In genomic region chr5:73093943-73094342, GRCh38 we compare ENCODE assay signal across 12 cellular contexts. TPM values are rescaled to one million over a fixed set of nuclear protein-coding genes. Genes with fewer than 3 reads are reported as not detected.
DNase-seq lines count a peak whose midpoint lies in the region; ATAC-seq and TF ChIP-seq lines count a peak whose summit lies in the region.
"Had no signal": no experiment of that assay in that cellular context is flagged by ENCODE, and none has a peak within 500 bp of the region (broad histone marks: within the 10 kb centered on the region; RNA-seq: fewer than 3 reads in every experiment).

No MANE protein-coding gene starts in this region.

- H3K9me3 Mint-ChIP-seq in activated T-cell treated with anti-CD3 and anti-CD28 coated beads, Interleukin-2, amount 50 U/mL, for 4 hours = peaks cover 6% of the 10 kb centered on the region
- H3K9me3 Mint-ChIP-seq in stimulated activated naive B cell treated with anti-CD40 and anti-IgM and Interleukin-4, amounts not matched to agents 10 μg/mL and 1 μg/mL and 100 μg/mL, for 72 hours = peaks cover 0 to 5% of the 10 kb centered on the region in 2 donors

- ATAC-seq in activated T-cell treated with anti-CD3 and anti-CD28 coated beads, Interleukin-2, amount 50 U/mL, for 4 hours = peak; percentile 77 to 80
- ATAC-seq in stimulated activated naive B cell treated with anti-CD40 and anti-IgM and Interleukin-4, amounts not matched to agents 10 μg/mL and 1 μg/mL and 100 μg/mL, for 72 hours (replicated peaks) = peak; percentile 65
- ATAC-seq in HG02840 (IDR thresholded peaks at IDR 0.05; ENCODE audit: low FRiP score, unreplicated experiment) (no peak), HG02623 (IDR thresholded peaks at IDR 0.05; ENCODE audit: unreplicated experiment) (no peak)
- ATAC-seq: naive thymus-derived CD4-positive, alpha-beta T cell had no signal

- no peak overlapping the region for H2AFZ ChIP-seq in fibroblast of lung (ENCODE audit: low read length)

- H3K79me2 ChIP-seq in fibroblast of lung (ENCODE audit: control insufficient read depth, insufficient read depth, low read length) = no peaks in the 10 kb centered on the region

- DNase-seq in activated T-cell treated with anti-CD3 and anti-CD28 coated beads, Interleukin-2, amount 50 U/mL, for 4 hours = no peak
- no peak for DNase-seq in activated T-cell treated with anti-CD3 and anti-CD28 coated beads, Interleukin-2, amount 50 U/mL, for 1 hour
- DNase-seq in SK-MEL-5 (ENCODE audit: low read depth, low spot score) (peak; percentile 24), fibroblast of lung (ENCODE audit: low read depth in 2 of 2) (peak; percentile 53 to 82), OCI-M2 (lab: John Stamatoyannopoulos, UW; ENCODE audit: unreplicated experiment) (no peak)
- no peak for DNase-seq in stimulated activated naive B cell treated with anti-CD40 and anti-IgM and Interleukin-4, amounts not matched to agents 10 μg/mL and 1 μg/mL and 100 μg/mL, for 72 hours
- DNase-seq: AML-193; hypothalamus; naive thymus-derived CD4-positive, alpha-beta T cell had no signal

- no peak overlapping the region for H3K4me3 Mint-ChIP-seq in activated T-cell treated with anti-CD3 and anti-CD28 coated beads, Interleukin-2, amount 50 U/mL, for 4 hours
- H3K4me3 Mint-ChIP-seq in stimulated activated naive B cell treated with anti-CD40 and anti-IgM and Interleukin-4, amounts not matched to agents 10 μg/mL and 1 μg/mL and 100 μg/mL, for 72 hours = no peak overlapping the region
- H3K4me3 Mint-ChIP-seq: naive thymus-derived CD4-positive, alpha-beta T cell had no signal

- in situ Hi-C loops in SK-MEL-5 (cut with HindIII; ENCODE audit: low pct_unique_long_range_greater_than_20kb, low sequenced_read_pairs) = loop anchor here (25.0 kb wide), 1 partner anchor 93 kb away; no protein-coding TSS in a partner anchor

- H3K4me2 ChIP-seq in fibroblast of lung (ENCODE audit: extremely low read depth, insufficient read depth, low read length) = no peak overlapping the region

- no peaks in the 10 kb centered on the region for H3K9me3 ChIP-seq in fibroblast of lung (ENCODE audit: control insufficient read depth, insufficient read depth, low read depth, low read length)
- H3K9me3 ChIP-seq: Peyer's patch had no signal

- H3K36me3 Mint-ChIP-seq in activated T-cell treated with anti-CD3 and anti-CD28 coated beads, Interleukin-2, amount 50 U/mL, for 4 hours (ENCODE audit: insufficient read depth) = no peaks in the 10 kb centered on the region
- peaks cover 0 to 4% of the 10 kb centered on the region in 2 donors for H3K36me3 Mint-ChIP-seq in stimulated activated naive B cell treated with anti-CD40 and anti-IgM and Interleukin-4, amounts not matched to agents 10 μg/mL and 1 μg/mL and 100 μg/mL, for 72 hours

- H3K27me3 ChIP-seq in fibroblast of lung (ENCODE audit: control insufficient read depth, insufficient read depth, low read length) = no peaks in the 10 kb centered on the region
- H3K27me3 ChIP-seq: Peyer's patch had no signal

- no peak overlapping the region for H3K9ac ChIP-seq in fibroblast of lung (ENCODE audit: insufficient read depth, low read length)

- H3K4me1 ChIP-seq in fibroblast of lung (ENCODE audit: control insufficient read depth, extremely low read depth, insufficient read depth, low read length) = peaks cover 2% of the 10 kb centered on the region
- H3K4me1 ChIP-seq: Peyer's patch had no signal

- no peaks in the 10 kb centered on the region for H4K20me1 ChIP-seq in fibroblast of lung (ENCODE audit: control insufficient read depth, extremely low read depth, insufficient read depth, low read length)

- H3K36me3 ChIP-seq in fibroblast of lung (ENCODE audit: control insufficient read depth, insufficient read depth, low read length) = no peaks in the 10 kb centered on the region

- H3K27ac ChIP-seq in fibroblast of lung (ENCODE audit: insufficient read depth, low read length) = no peak overlapping the region
- H3K27ac ChIP-seq: Peyer's patch had no signal

- peaks cover 9% of the 10 kb centered on the region for H3K27me3 Mint-ChIP-seq in activated T-cell treated with anti-CD3 and anti-CD28 coated beads, Interleukin-2, amount 50 U/mL, for 4 hours (ENCODE audit: low read depth)
- no peaks in the 10 kb centered on the region for H3K27me3 Mint-ChIP-seq in stimulated activated naive B cell treated with anti-CD40 and anti-IgM and Interleukin-4, amounts not matched to agents 10 μg/mL and 1 μg/mL and 100 μg/mL, for 72 hours

- no peaks in the 10 kb centered on the region for H3K4me1 Mint-ChIP-seq in activated T-cell treated with anti-CD3 and anti-CD28 coated beads, Interleukin-2, amount 50 U/mL, for 4 hours (ENCODE audit: low read depth)
- no peaks in the 10 kb centered on the region for H3K4me1 Mint-ChIP-seq in stimulated activated naive B cell treated with anti-CD40 and anti-IgM and Interleukin-4, amounts not matched to agents 10 μg/mL and 1 μg/mL and 100 μg/mL, for 72 hours
- H3K4me1 Mint-ChIP-seq: naive thymus-derived CD4-positive, alpha-beta T cell had no signal

- H3K27ac Mint-ChIP-seq in stimulated activated naive B cell treated with anti-CD40 and anti-IgM and Interleukin-4, amounts not matched to agents 10 μg/mL and 1 μg/mL and 100 μg/mL, for 72 hours = no peak overlapping the region
- H3K27ac Mint-ChIP-seq: naive thymus-derived CD4-positive, alpha-beta T cell had no signal

- no peak overlapping the region for H3K4me3 ChIP-seq in fibroblast of lung (replicated peaks in 1 of 4; ENCODE audit: control extremely low read depth in 1 of 4, insufficient read depth in 1 of 4, low read depth in 3 of 4, low read length in 4 of 4)
- H3K4me3 ChIP-seq: Peyer's patch had no signal

- no peak for TF ChIP-seq CTCF in fibroblast of lung (conservative IDR thresholded peaks at IDR 0.05 in 1 of 2, IDR thresholded peaks at IDR 0.05 in 1 of 2; ENCODE audit: low read depth in 1 of 2, low read length in 2 of 2)

RNA-seq across cellular contexts. Expression of gene TMEM171, which starts 26.4 kb away (rescaled TPM):
- under 1 TPM in 1 of 3 donors, not detected in 2; 0.26 TPM for total RNA-seq in activated T-cell treated with anti-CD3 and anti-CD28 coated beads, Interleukin-2, amount 50 U/mL, for 4 hours
- total RNA-seq in SK-MEL-5 (2014; rRNA removed; shearing (Covaris generic)) = 4.6 and 4.8 TPM in 2 replicates
- polyA plus RNA-seq in SK-MEL-5 (2015; cell fraction: cytosol; rRNA removed) = 3.7 and 8.6 TPM in 2 replicates
- polyA plus RNA-seq in SK-MEL-5 (2015; cell fraction: nucleus; rRNA removed) = 2.9 and 5.0 TPM in 2 replicates
- total RNA-seq in fibroblast of lung = under 0.01 and 0.83 TPM in 2 replicates
- polyA plus RNA-seq in fibroblast of lung = 1.9 and 5.8 TPM in 2 replicates
- polyA plus RNA-seq in fibroblast of lung (2012) = 1.2 and 5.5 TPM in 2 replicates
- polyA minus RNA-seq in fibroblast of lung (ENCODE audit: low replicate concordance) = 2.4 and 3.2 TPM in 2 replicates
- polyA plus RNA-seq: naive thymus-derived CD4-positive, alpha-beta T cell had no signal

Comparison
In these comparisons a context has a peak if more than half of its experiments do, and no peak if none do; other contexts are left out.
1. ATAC-seq: peak in activated T-cell treated with anti-CD3 and anti-CD28 coated beads, Interleukin-2, amount 50 U/mL, for 4 hours (2 of 2) and stimulated activated naive B cell treated with anti-CD40 and anti-IgM and Interleukin-4, amounts not matched to agents 10 μg/mL and 1 μg/mL and 100 μg/mL, for 72 hours (2 of 2); none in HG02840 (single experiment) and HG02623 (single experiment).
2. DNase-seq: peak in SK-MEL-5 (single experiment) and fibroblast of lung (2 of 2); none in activated T-cell treated with anti-CD3 and anti-CD28 coated beads, Interleukin-2, amount 50 U/mL, for 4 hours (single experiment), activated T-cell treated with anti-CD3 and anti-CD28 coated beads, Interleukin-2, amount 50 U/mL, for 1 hour (single experiment), stimulated activated naive B cell treated with anti-CD40 and anti-IgM and Interleukin-4, amounts not matched to agents 10 μg/mL and 1 μg/mL and 100 μg/mL, for 72 hours (single experiment) and OCI-M2 (single experiment).